Comparison of ENCODE assay signal across 1 cellular context in genomic region chr20:45355685-45356084, GRCh38.
TF ChIP-seq lines count a peak whose summit lies in the region.

No MANE protein-coding gene starts in this region.

TF ChIP-seq in HepG2, 621 proteins besides CTCF, POLR2A, EP300 and RAD21:
- TF ChIP-seq PHB2 (IDR thresholded peaks at IDR 0.05; ENCODE audit: partially characterized antibody), result no peak
- peak; percentile 94 for TF ChIP-seq RBAK (CRISPR knock-in tag; IDR thresholded peaks at IDR 0.05)
